ENCODE assay signal across 8 cellular contexts in the genomic region with DNA sequence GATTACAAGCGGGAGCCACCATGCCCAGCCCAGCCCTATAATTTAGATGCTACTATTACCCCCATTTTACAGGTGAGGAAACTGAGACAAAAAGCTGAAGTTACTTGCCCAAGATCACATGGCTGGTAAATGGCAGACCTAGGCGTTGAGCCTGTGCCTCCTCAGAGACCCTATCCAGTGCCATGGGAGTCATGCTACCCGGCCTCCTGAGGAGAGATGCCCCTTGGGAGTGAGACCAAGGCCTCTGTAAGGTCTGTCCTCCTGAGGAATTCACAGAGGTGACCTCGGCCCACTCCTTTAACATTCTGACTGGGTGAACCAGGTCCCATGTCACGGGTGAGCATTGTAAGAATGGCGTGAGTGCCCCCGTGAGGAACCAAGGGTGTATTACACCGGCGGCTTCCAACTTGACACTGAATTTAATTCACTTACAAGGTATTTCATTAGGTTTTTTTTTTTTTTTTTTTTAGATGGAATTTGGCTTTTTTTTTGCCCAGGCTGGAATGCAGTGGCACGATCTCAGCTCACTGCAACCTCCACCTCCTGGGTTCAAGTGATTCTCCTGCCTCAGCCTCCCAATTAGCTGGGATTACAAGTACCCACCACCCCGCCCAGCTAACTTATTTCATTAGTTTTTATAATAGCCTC.
DNase-seq lines count a peak whose midpoint lies in the region; ATAC-seq and TF ChIP-seq lines count a peak whose summit lies in the region.

No MANE protein-coding gene starts in this region.

- no peak overlapping the region for H2AFZ ChIP-seq in KMS-11 (ENCODE audit: low read depth)

- H3K27me3 ChIP-seq in KMS-11 (ENCODE audit: insufficient read depth, low read depth) (no peaks in the 10 kb centered on the region), right cardiac atrium (ENCODE audit: control insufficient read depth, insufficient read depth) (no peaks in the 10 kb centered on the region)

- no peak overlapping the region for H3K4me2 ChIP-seq in KMS-11

- TF ChIP-seq CTCF in KMS-11 (conservative IDR thresholded peaks at IDR 0.05; ENCODE audit: low read depth, low read length): peak; percentile 92

- H3K4me3 Mint-ChIP-seq in T-helper 1 cell treated with Interleukin-12 subunit alpha and Interleukin-12 subunit beta and Interleukin-4 antibody, amounts not matched to agents 30 μg/mL and 1 μg/mL, for 36 hours: no peak overlapping the region

- H3K9ac ChIP-seq in KMS-11: no peak overlapping the region

- H3K9me3 Mint-ChIP-seq in T-helper 1 cell treated with Interleukin-12 subunit alpha and Interleukin-12 subunit beta and Interleukin-4 antibody, amounts not matched to agents 30 μg/mL and 1 μg/mL, for 36 hours: peaks cover 12% of the 10 kb centered on the region

- DNase-seq in EL: peak; percentile 73
- DNase-seq in amniotic epithelial cell (ENCODE audit: low read depth): peak; percentile 62
- peak; percentile 55 to 83 (median 77) for DNase-seq in right cardiac atrium
- DNase-seq in sciatic nerve (ENCODE audit: low spot score): peak; percentile 81

- no peaks in the 10 kb centered on the region for H3K4me1 ChIP-seq in KMS-11 (ENCODE audit: low read depth, poor library complexity, severe bottlenecking)
- H3K4me1 ChIP-seq in right cardiac atrium (ENCODE audit: control insufficient read depth, insufficient read depth, low read length): no peaks in the 10 kb centered on the region

- 34% methylated on average over 11 of the region's 11 CpGs for WGBS in right cardiac atrium

- H4K20me1 ChIP-seq in KMS-11 (ENCODE audit: insufficient read depth): no peaks in the 10 kb centered on the region

- H3K27me3 Mint-ChIP-seq in T-helper 1 cell treated with Interleukin-12 subunit alpha and Interleukin-12 subunit beta and Interleukin-4 antibody, amounts not matched to agents 30 μg/mL and 1 μg/mL, for 36 hours (ENCODE audit: low read depth): no peaks in the 10 kb centered on the region

- H3K4me3 ChIP-seq in KMS-11 (IDR thresholded peaks at IDR 0.05; ENCODE audit: insufficient read depth, low read depth, low read length) (no peak overlapping the region), right cardiac atrium (ENCODE audit: low read length) (no peak overlapping the region)

- ATAC-seq in right cardiac atrium: peak; percentile 81 to 86
- peak; percentile 85 for ATAC-seq in sciatic nerve
- ATAC-seq in HG02610 (IDR thresholded peaks at IDR 0.05; ENCODE audit: unreplicated experiment): no peak
- ATAC-seq in GM21717 (IDR thresholded peaks at IDR 0.05; ENCODE audit: unreplicated experiment): no peak

- intact Hi-C loops in right cardiac atrium (cut with DNase I) (loop anchor here (5.0 to 10.0 kb wide), 2 partner anchors 250 to 363 kb away; no protein-coding TSS in a partner anchor), sciatic nerve (cut with DNase I) (loop anchor here (10.0 kb wide), 2 partner anchors 253 to 353 kb away; no protein-coding TSS in a partner anchor)

- peaks cover 4% of the 10 kb centered on the region for H3K4me1 Mint-ChIP-seq in T-helper 1 cell treated with Interleukin-12 subunit alpha and Interleukin-12 subunit beta and Interleukin-4 antibody, amounts not matched to agents 30 μg/mL and 1 μg/mL, for 36 hours (ENCODE audit: low read depth)

- peaks cover 55% of the 10 kb centered on the region for H3K36me3 Mint-ChIP-seq in T-helper 1 cell treated with Interleukin-12 subunit alpha and Interleukin-12 subunit beta and Interleukin-4 antibody, amounts not matched to agents 30 μg/mL and 1 μg/mL, for 36 hours (ENCODE audit: low read depth)

- peak overlapping the region; percentile 52 for H3K27ac Mint-ChIP-seq in T-helper 1 cell treated with Interleukin-12 subunit alpha and Interleukin-12 subunit beta and Interleukin-4 antibody, amounts not matched to agents 30 μg/mL and 1 μg/mL, for 36 hours

- H3K9me3 ChIP-seq in right cardiac atrium (ENCODE audit: control insufficient read depth, low read length): no peaks in the 10 kb centered on the region

- no peak overlapping the region for H3K27ac ChIP-seq in KMS-11
- H3K27ac ChIP-seq in right cardiac atrium (ENCODE audit: low read length): no peak overlapping the region

- no peaks in the 10 kb centered on the region for H3K36me3 ChIP-seq in KMS-11 (ENCODE audit: insufficient read depth)

- H3K79me2 ChIP-seq in KMS-11 (ENCODE audit: insufficient read depth, low read depth): no peaks in the 10 kb centered on the region

Comparison
In these comparisons a context has a peak if more than half of its experiments do, and no peak if none do; other contexts are left out.
1. ATAC-seq: peak in right cardiac atrium (2 of 2) and sciatic nerve (single experiment); none in HG02610 (single experiment) and GM21717 (single experiment).
2. Peak in every context shown above with its lines, with median percentiles within 50 percentile points of each other: DNase-seq.